In the genomic region with DNA sequence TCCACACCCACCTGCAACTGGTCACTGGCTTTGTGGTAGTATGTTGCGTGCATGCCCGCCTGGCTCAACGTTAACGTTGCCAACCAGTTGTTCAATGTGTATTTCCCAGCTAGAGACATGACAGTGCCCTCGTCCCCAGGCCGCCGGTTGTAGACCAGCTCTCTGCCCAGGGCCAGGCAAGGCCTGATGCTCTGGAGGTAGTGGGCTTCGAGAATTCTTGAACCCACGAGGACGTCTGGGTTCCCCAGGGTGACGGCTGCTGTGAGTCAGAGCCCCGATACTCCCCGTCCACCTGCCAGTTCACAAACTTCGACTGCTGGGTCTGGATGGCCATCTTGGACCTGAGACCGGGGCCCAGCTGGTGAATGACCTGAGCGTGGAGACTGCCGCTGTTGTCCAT, we compare ENCODE assay signal across 7 cellular contexts.
A peak's percentile ranks its signal among the peaks of the same experiment; 100 is the strongest.
DNase-seq lines count a peak whose midpoint lies in the region; ATAC-seq and TF ChIP-seq lines count a peak whose summit lies in the region.
"Not testable (repeated sequence)": the region's sequence is repeated elsewhere in the genome, so short reads cannot be mapped to it uniquely, and the experiment has no call there.

No MANE protein-coding gene starts in this region.

- not testable (repeated sequence) for H3K4me1 Mint-ChIP-seq in WTC11

- TF ChIP-seq POLR2A in heart left ventricle (IDR thresholded peaks at IDR 0.05); spleen (IDR thresholded peaks at IDR 0.05): not testable (repeated sequence)

- TF ChIP-seq CTCF in WTC11 (IDR thresholded peaks at IDR 0.05); dorsolateral prefrontal cortex (IDR thresholded peaks at IDR 0.05 in 54 of 56, conservative IDR thresholded peaks at IDR 0.05 in 2 of 56; ENCODE audit: low read depth in 1 of 56, partially characterized antibody in 56 of 56); heart left ventricle (IDR thresholded peaks at IDR 0.05); spleen (IDR thresholded peaks at IDR 0.05 in 8 of 11, conservative IDR thresholded peaks at IDR 0.05 in 3 of 11): not testable (repeated sequence)

- POLR2A ChIA-PET in WTC11 (lab: Charles Lee) = not testable (repeated sequence)

- not testable (repeated sequence) for H3K36me3 ChIP-seq in heart left ventricle, spleen

- intact Hi-C loops in dorsolateral prefrontal cortex (cut with DNase I); heart left ventricle (cut with DNase I); spleen (cut with DNase I; ENCODE audit: low total_unique reads): not testable (repeated sequence)

- H3K4me3 Mint-ChIP-seq in WTC11 = not testable (repeated sequence)

- not testable (repeated sequence) for H3K27me3 ChIP-seq in dorsolateral prefrontal cortex; heart left ventricle; spleen (replicated peaks in 1 of 7)

- H3K36me3 Mint-ChIP-seq in WTC11 = not testable (repeated sequence)

- peak; percentile 13 for DNase-seq in WTC11 (ENCODE audit: low spot score)
- DNase-seq in activated effector memory CD4-positive, alpha-beta T cell treated with anti-CD3 and anti-CD28 coated beads, Interleukin-2, amount 50 U/mL, for 16 hours = peak; percentile 64
- DNase-seq in dorsolateral prefrontal cortex = peak in 8 of 10 donors; percentile 9 to 51 (median 32)
- DNase-seq in heart left ventricle = peak in 3 of 5 donors; percentile 11 to 81 (median 22)
- DNase-seq in kidney tubule cell (ENCODE audit: low spot score) = peak; percentile 0
- DNase-seq in mucosa of gallbladder (ENCODE audit: low spot score) = peak; percentile 9
- DNase-seq in spleen = peak; percentile 81

- H3K9me3 Mint-ChIP-seq in WTC11 = not testable (repeated sequence)

- CTCF ChIA-PET in WTC11 (lab: Charles Lee) = not testable (repeated sequence)

- not testable (repeated sequence) for H3K9me3 ChIP-seq in heart left ventricle, spleen

- 86 to 90% (median 88%) methylated on average over 10 to 14 of the region's 17 CpGs for WGBS in heart left ventricle, 4 donors
- 85 to 92% (median 90%) methylated on average over 4 to 14 of the region's 17 CpGs for WGBS in spleen, 5 donors

- not testable (repeated sequence) for H3K4me1 ChIP-seq in heart left ventricle, spleen

- not testable (repeated sequence) for H3K27me3 Mint-ChIP-seq in WTC11 (ENCODE audit: low read depth)

- H3K4me3 ChIP-seq in dorsolateral prefrontal cortex, heart left ventricle, spleen: not testable (repeated sequence)

- H3K27ac Mint-ChIP-seq in WTC11 = not testable (repeated sequence)

- not testable (repeated sequence) for ATAC-seq in WTC11, heart left ventricle

- not testable (repeated sequence) for H3K27ac ChIP-seq in dorsolateral prefrontal cortex, heart left ventricle, spleen

Comparison
In these comparisons a context has a peak if more than half of its experiments do, and no peak if none do; other contexts are left out.
1. DNase-seq: peak in every context shown above with its lines; median percentile 81 in spleen; 64 in activated effector memory CD4-positive, alpha-beta T cell treated with anti-CD3 and anti-CD28 coated beads, Interleukin-2, amount 50 U/mL, for 16 hours; 32 in dorsolateral prefrontal cortex; 22 in heart left ventricle; 13 in WTC11; 9 in mucosa of gallbladder; 0 in kidney tubule cell.